Comparison of ENCODE assay signal across 14 cellular contexts in the genomic region with DNA sequence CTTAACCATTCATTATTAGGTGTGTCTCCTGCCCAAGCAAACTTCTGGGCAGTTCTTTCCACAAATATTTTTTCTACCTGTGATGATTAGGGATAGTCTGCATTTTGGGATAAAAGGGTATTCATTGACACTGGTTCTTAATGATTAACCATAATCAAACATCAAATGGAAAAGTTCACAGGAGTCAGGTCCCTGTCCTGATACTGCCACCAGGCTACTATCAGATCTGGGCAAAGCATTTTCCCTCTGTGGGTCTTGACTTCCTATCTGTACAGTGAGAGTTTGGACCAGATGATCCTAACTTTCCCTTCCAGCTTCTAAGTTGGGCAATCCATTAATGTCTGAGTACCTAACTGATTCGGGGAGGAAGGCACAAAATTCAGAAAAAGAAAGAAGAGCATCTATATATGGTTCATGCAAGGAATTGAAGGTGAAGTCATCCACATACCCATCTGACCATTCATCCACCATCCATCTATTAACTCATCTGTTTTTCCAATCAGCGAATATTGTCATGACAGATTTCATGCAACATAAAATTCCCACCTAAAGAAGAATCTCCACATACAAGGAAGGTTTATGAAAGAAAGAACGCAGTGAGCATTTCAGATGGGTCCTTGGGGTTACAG.
"Had no signal": no experiment of that assay in that cellular context is flagged by ENCODE, and none has a peak within 500 bp of the region (broad histone marks: within the 10 kb centered on the region; RNA-seq: fewer than 3 reads in every experiment).

No MANE protein-coding gene starts in this region.

- H3K4me3 ChIP-seq: esophagus squamous epithelium, hepatocyte, ovary, right atrium auricular region, smooth muscle cell, suprapubic skin, thyroid gland had no signal

- DNase-seq: esophagus squamous epithelium; head of caudate nucleus; kidney; left cardiac atrium; natural killer cell; ovary; stimulated activated CD4-positive, alpha-beta T cell treated with anti-CD3 and anti-CD28 coated beads, Interleukin-4, amount 100 ng/mL, for 1 hour; stimulated activated CD8-positive, alpha-beta memory T cell treated with anti-CD3 and anti-CD28 coated beads, Interleukin-4, amount 100 ng/mL, for 48 hours; stimulated activated naive CD8-positive, alpha-beta T cell treated with anti-CD3 and anti-CD28 coated beads, Interleukin-15, Interleukin-2, amounts not matched to agents 100 U/mL and 50 U/mL, for 24 hours; thyroid gland had no signal

- H3K9me3 ChIP-seq: esophagus squamous epithelium, ovary, right atrium auricular region, suprapubic skin, thyroid gland had no signal

- H3K27me3 ChIP-seq: esophagus squamous epithelium, hepatocyte, ovary, right atrium auricular region, suprapubic skin, thyroid gland had no signal

- H3K4me1 ChIP-seq: esophagus squamous epithelium, right atrium auricular region, suprapubic skin, thyroid gland had no signal

- H3K27ac ChIP-seq: esophagus squamous epithelium, hepatocyte, ovary, right atrium auricular region, suprapubic skin, thyroid gland had no signal

- H3K36me3 ChIP-seq: esophagus squamous epithelium, ovary, right atrium auricular region, suprapubic skin, thyroid gland had no signal
